Comparison of ENCODE assay signal across 8 cellular contexts in genomic region chr1:63593887-63594617, GRCh38. TPM values are rescaled to one million over a fixed set of nuclear protein-coding genes. Genes with fewer than 3 reads are reported as not detected.
A peak's percentile ranks its signal among the peaks of the same experiment; 100 is the strongest.
DNase-seq lines count a peak whose midpoint lies in the region; ATAC-seq, FAIRE-seq and TF ChIP-seq lines count a peak whose summit lies in the region.

No MANE protein-coding gene starts in this region.

- no peaks in the 10 kb centered on the region for H3K9me3 Mint-ChIP-seq in WTC11

- POLR2A ChIA-PET in WTC11 (lab: Charles Lee) = no interaction called here

- H3K36me3 Mint-ChIP-seq in WTC11 = peaks cover 6% of the 10 kb centered on the region; the same call in 1 of the 2 replicates

- TF ChIP-seq CTCF in NB4 (IDR thresholded peaks at IDR 0.05; ENCODE audit: low read depth, low read length) (peak; percentile 1), WTC11 (IDR thresholded peaks at IDR 0.05) (no peak), bronchial epithelial cell (IDR thresholded peaks at IDR 0.05; ENCODE audit: insufficient read depth, low read length, severe bottlenecking) (no peak)

- TF ChIP-seq POLR2A in GM15510 (IDR thresholded peaks at IDR 0.05; ENCODE audit: borderline replicate concordance, extremely low read depth, insufficient read length) = peak; percentile 18
- TF ChIP-seq POLR2A in NB4 (IDR thresholded peaks at IDR 0.05; ENCODE audit: extremely low read depth, insufficient read length) = peak; percentile 62

- no peak for FAIRE-seq in bronchial epithelial cell (lab: Jason Lieb, UNC)

- H3K27ac Mint-ChIP-seq in WTC11 = peak overlapping the region; percentile 53

- no peaks in the 10 kb centered on the region for H3K36me3 ChIP-seq in bronchial epithelial cell (ENCODE audit: control insufficient read depth, insufficient read depth, low read length)

- peaks cover 27% of the 10 kb centered on the region for H3K4me1 Mint-ChIP-seq in WTC11

- peak overlapping the region; percentile 74 for H3K4me3 ChIP-seq in NB4 (ENCODE audit: low read depth, low read length)
- H3K4me3 ChIP-seq in bronchial epithelial cell (ENCODE audit: low read depth, low read length) = peak overlapping the region; percentile 82

- ATAC-seq in HG02588 (IDR thresholded peaks at IDR 0.05; ENCODE audit: unreplicated experiment) = peak; percentile 50
- ATAC-seq in WTC11 = peak; percentile 57

- H3K27me3 ChIP-seq in bronchial epithelial cell (ENCODE audit: control insufficient read depth, insufficient read depth, low read length) = no peaks in the 10 kb centered on the region

- CTCF ChIA-PET in WTC11 (lab: Charles Lee) = interaction anchor here (1.0 to 3.0 kb wide), 3 partner anchors 19 to 80 kb away, joined by 3 to 21 read pairs (median 3); no protein-coding TSS in a partner anchor

- peak; percentile 88 for DNase-seq in NB4 (ENCODE audit: low read depth)
- DNase-seq in WTC11 (ENCODE audit: low spot score) = peak; percentile 80
- DNase-seq in bronchial epithelial cell (ENCODE audit: low read depth) = peak; percentile 87
- DNase-seq in kidney glomerular epithelial cell (lab: John Stamatoyannopoulos, UW) = peak; percentile 33
- DNase-seq in stimulated activated CD4-positive, alpha-beta T cell treated with anti-CD3 and anti-CD28 coated beads, Interleukin-1b, Interleukin-23, amount 100 ng/mL, for 4 hours (ENCODE audit: low read depth in 2 of 2) = peak; percentile 53 to 55
- no peak for DNase-seq in NCI-H187 treated with DMSO at 0.1 percent for 48 hours (lab: John Stamatoyannopoulos, UW)

- H3K4me3 Mint-ChIP-seq in WTC11 = peak overlapping the region; percentile 90

- no peaks in the 10 kb centered on the region for H3K27me3 Mint-ChIP-seq in WTC11 (ENCODE audit: low read depth)

TF ChIP-seq in WTC11, 78 proteins besides CTCF, POLR2A, EP300 and RAD21 (continues in another document):
- TF ChIP-seq ZNF281 (CRISPR knock-in tag; IDR thresholded peaks at IDR 0.05) (0 out of 2 replicates have a peak, but pooled peaks have one; percentile 42), ZNF219 (CRISPR knock-in tag; IDR thresholded peaks at IDR 0.05; ENCODE audit: borderline replicate concordance) (0 out of 2 replicates have a peak, but pooled peaks have one; percentile 69), TEAD4 (CRISPR knock-in tag; IDR thresholded peaks at IDR 0.05) (no peak), EMX1 (CRISPR knock-in tag; IDR thresholded peaks at IDR 0.05) (no peak), JUN (CRISPR knock-in tag; IDR thresholded peaks at IDR 0.05) (no peak), ZMAT4 (CRISPR knock-in tag; IDR thresholded peaks at IDR 0.05) (no peak), ETV6 (CRISPR knock-in tag; IDR thresholded peaks at IDR 0.05) (no peak), NFE2L1 (CRISPR knock-in tag; IDR thresholded peaks at IDR 0.05) (no peak), ZNF121 (CRISPR knock-in tag; IDR thresholded peaks at IDR 0.05) (no peak), STAT6 (CRISPR knock-in tag; conservative IDR thresholded peaks at IDR 0.05; ENCODE audit: low read depth) (no peak), ZNF423 (CRISPR knock-in tag; IDR thresholded peaks at IDR 0.05) (peak; percentile 26; the same call in 1 of the 2 replicates), ZBTB43 (CRISPR knock-in tag; IDR thresholded peaks at IDR 0.05) (no peak), USF1 (CRISPR knock-in tag; IDR thresholded peaks at IDR 0.05) (0 out of 2 replicates have a peak, but pooled peaks have one; percentile 32), NR3C1 (CRISPR knock-in tag; conservative IDR thresholded peaks at IDR 0.05; ENCODE audit: low read depth) (no peak), PRRX2 (CRISPR knock-in tag; IDR thresholded peaks at IDR 0.05) (no peak), MAX (CRISPR knock-in tag; IDR thresholded peaks at IDR 0.05) (peak; percentile 41; the same call in 1 of the 2 replicates)

RNA-seq across cellular contexts. Expression of gene PGM1, which starts 0.8 kb away (rescaled TPM):
- total RNA-seq in WTC11 (2021) (111 to 146 TPM (median 143 TPM) in 3 replicates), bronchial epithelial cell (42.4 and 69.2 TPM in 2 replicates)
